1 cellular context compared by ENCODE assay signal in the genomic region with DNA sequence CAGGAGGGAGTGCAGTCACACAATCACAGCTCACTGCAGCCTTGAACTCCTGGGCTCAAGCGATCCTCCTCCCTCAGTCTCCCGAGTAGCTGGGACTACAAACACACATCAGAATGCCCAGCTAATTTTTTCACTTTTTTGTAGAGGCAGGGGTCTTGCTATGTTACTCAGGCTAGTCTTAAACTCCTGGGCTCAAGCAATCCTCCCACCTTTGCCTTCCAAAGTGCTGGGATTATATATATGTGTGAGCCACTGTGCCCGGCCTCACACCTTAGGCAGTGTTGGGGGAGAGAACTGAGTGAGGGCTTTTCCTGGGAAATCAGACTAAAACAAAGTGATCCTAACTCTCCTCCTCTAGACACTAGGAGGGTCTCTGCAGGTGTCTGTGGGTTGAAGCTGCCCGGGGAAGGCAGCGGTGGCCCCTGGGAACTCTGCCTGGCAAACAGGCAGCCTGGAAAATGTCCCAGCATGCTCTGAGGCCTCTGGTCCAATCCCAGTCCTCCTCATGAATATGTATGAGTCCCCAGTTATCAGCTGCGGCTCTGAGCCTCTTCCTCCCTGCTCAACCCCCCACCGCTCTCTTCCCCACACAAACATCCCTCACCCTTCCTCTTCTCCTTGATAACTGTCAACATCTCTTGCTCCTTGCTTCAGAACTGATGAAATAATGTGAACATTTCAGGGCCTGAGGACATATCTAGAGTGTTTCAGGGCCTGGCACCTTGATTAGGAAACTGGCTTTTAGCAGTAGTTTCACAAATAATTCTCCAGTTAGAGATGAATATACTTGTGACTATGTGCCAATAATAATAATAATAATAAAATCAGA.
TF ChIP-seq lines count a peak whose summit lies in the region.

No MANE protein-coding gene starts in this region.

TF ChIP-seq in HepG2, 621 proteins besides CTCF, POLR2A, EP300 and RAD21 (continued from another document and continues in another):
- no peak for TF ChIP-seq NFIB (CRISPR knock-in tag; IDR thresholded peaks at IDR 0.05; ENCODE audit: borderline replicate concordance)
- TF ChIP-seq KLF11 (CRISPR knock-in tag; IDR thresholded peaks at IDR 0.05): peak; percentile 64; the same call in 1 of the 2 replicates
- TF ChIP-seq ZSCAN31 (CRISPR knock-in tag; IDR thresholded peaks at IDR 0.05; ENCODE audit: low read depth): peak; percentile 56; the same call in 1 of the 2 replicates
- no peak for TF ChIP-seq PHF5A (CRISPR knock-in tag; IDR thresholded peaks at IDR 0.05; ENCODE audit: low read depth, unreplicated experiment)
- no peak for TF ChIP-seq TBX3 (IDR thresholded peaks at IDR 0.05; ENCODE audit: borderline replicate concordance)
- TF ChIP-seq, protein P1, sequence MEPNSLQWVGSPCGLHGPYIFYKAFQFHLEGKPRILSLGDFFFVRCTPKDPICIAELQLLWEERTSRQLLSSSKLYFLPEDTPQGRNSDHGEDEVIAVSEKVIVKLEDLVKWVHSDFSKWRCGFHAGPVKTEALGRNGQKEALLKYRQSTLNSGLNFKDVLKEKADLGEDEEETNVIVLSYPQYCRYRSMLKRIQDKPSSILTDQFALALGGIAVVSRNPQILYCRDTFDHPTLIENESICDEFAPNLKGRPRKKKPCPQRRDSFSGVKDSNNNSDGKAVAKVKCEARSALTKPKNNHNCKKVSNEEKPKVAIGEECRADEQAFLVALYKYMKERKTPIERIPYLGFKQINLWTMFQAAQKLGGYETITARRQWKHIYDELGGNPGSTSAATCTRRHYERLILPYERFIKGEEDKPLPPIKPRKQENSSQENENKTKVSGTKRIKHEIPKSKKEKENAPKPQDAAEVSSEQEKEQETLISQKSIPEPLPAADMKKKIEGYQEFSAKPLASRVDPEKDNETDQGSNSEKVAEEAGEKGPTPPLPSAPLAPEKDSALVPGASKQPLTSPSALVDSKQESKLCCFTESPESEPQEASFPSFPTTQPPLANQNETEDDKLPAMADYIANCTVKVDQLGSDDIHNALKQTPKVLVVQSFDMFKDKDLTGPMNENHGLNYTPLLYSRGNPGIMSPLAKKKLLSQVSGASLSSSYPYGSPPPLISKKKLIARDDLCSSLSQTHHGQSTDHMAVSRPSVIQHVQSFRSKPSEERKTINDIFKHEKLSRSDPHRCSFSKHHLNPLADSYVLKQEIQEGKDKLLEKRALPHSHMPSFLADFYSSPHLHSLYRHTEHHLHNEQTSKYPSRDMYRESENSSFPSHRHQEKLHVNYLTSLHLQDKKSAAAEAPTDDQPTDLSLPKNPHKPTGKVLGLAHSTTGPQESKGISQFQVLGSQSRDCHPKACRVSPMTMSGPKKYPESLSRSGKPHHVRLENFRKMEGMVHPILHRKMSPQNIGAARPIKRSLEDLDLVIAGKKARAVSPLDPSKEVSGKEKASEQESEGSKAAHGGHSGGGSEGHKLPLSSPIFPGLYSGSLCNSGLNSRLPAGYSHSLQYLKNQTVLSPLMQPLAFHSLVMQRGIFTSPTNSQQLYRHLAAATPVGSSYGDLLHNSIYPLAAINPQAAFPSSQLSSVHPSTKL (CRISPR knock-in tag; IDR thresholded peaks at IDR 0.05): peak; percentile 23; the same call in 1 of the 2 replicates
- no peak for TF ChIP-seq ESRRA (CRISPR knock-in tag; IDR thresholded peaks at IDR 0.05; ENCODE audit: low read depth)
- no peak for TF ChIP-seq ZNF577 (CRISPR knock-in tag; IDR thresholded peaks at IDR 0.05; ENCODE audit: borderline replicate concordance, low read depth)
- no peak for TF ChIP-seq ZMYM2 (CRISPR knock-in tag; IDR thresholded peaks at IDR 0.05)
- TF ChIP-seq FOXK2 (IDR thresholded peaks at IDR 0.05): no peak
- no peak for TF ChIP-seq ZNF749 (CRISPR knock-in tag; IDR thresholded peaks at IDR 0.05; ENCODE audit: borderline replicate concordance)
- no peak for TF ChIP-seq ZNF138 (CRISPR knock-in tag; IDR thresholded peaks at IDR 0.05; ENCODE audit: low read depth)
- TF ChIP-seq, protein P2, sequence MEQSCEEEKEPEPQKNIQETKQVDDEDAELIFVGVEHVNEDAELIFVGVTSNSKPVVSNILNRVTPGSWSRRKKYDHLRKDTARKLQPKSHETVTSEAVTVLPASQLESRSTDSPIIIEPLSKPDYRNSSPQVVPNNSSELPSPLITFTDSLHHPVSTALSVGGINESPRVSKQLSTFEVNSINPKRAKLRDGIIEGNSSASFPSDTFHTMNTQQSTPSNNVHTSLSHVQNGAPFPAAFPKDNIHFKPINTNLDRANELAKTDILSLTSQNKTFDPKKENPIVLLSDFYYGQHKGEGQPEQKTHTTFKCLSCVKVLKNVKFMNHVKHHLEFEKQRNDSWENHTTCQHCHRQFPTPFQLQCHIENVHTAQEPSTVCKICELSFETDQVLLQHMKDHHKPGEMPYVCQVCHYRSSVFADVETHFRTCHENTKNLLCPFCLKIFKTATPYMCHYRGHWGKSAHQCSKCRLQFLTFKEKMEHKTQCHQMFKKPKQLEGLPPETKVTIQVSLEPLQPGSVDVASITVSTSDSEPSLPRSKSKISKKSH (CRISPR knock-in tag; IDR thresholded peaks at IDR 0.05; ENCODE audit: borderline replicate concordance): no peak
- TF ChIP-seq GPN1 (CRISPR knock-in tag; IDR thresholded peaks at IDR 0.05; ENCODE audit: borderline replicate concordance): no peak
- no peak for TF ChIP-seq SIN3A (IDR thresholded peaks at IDR 0.05; ENCODE audit: borderline replicate concordance, low read depth, low read length)
- no peak for TF ChIP-seq NR3C1 (CRISPR knock-in tag; IDR thresholded peaks at IDR 0.05)
- no peak for TF ChIP-seq FOXA1 (IDR thresholded peaks at IDR 0.05)
- TF ChIP-seq FOXA1 (CRISPR knock-in tag; IDR thresholded peaks at IDR 0.05): no peak
- 0 out of 2 replicates have a peak, but pooled peaks have one; percentile 9 for TF ChIP-seq ZNF230 (CRISPR knock-in tag; IDR thresholded peaks at IDR 0.05)
- no peak for TF ChIP-seq ZBTB42 (CRISPR knock-in tag; IDR thresholded peaks at IDR 0.05)
- TF ChIP-seq, protein P3, sequence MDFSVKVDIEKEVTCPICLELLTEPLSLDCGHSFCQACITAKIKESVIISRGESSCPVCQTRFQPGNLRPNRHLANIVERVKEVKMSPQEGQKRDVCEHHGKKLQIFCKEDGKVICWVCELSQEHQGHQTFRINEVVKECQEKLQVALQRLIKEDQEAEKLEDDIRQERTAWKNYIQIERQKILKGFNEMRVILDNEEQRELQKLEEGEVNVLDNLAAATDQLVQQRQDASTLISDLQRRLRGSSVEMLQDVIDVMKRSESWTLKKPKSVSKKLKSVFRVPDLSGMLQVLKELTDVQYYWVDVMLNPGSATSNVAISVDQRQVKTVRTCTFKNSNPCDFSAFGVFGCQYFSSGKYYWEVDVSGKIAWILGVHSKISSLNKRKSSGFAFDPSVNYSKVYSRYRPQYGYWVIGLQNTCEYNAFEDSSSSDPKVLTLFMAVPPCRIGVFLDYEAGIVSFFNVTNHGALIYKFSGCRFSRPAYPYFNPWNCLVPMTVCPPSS (IDR thresholded peaks at IDR 0.05): no peak
- no peak for TF ChIP-seq ZNF547 (CRISPR knock-in tag; IDR thresholded peaks at IDR 0.05)
- no peak for TF ChIP-seq JUND (CRISPR knock-in tag; IDR thresholded peaks at IDR 0.05)
- TF ChIP-seq KLF12 (CRISPR knock-in tag; IDR thresholded peaks at IDR 0.05; ENCODE audit: borderline replicate concordance): no peak
- no peak for TF ChIP-seq NFE2L2 (IDR thresholded peaks at IDR 0.05; ENCODE audit: low read length)
- 0 out of 2 replicates have a peak, but pooled peaks have one; percentile 21 for TF ChIP-seq SOX5 (CRISPR knock-in tag; IDR thresholded peaks at IDR 0.05; ENCODE audit: borderline replicate concordance)
- no peak; the same call in 1 of the 2 replicates for TF ChIP-seq ZNF292 (CRISPR knock-in tag; IDR thresholded peaks at IDR 0.05; ENCODE audit: borderline replicate concordance, low read depth)
- TF ChIP-seq NCOA5 (CRISPR knock-in tag; IDR thresholded peaks at IDR 0.05): no peak
- TF ChIP-seq ZSCAN29 (CRISPR knock-in tag; conservative IDR thresholded peaks at IDR 0.05): no peak
- TF ChIP-seq AGO1 (IDR thresholded peaks at IDR 0.05; ENCODE audit: low read depth, low read length, poor library complexity, severe bottlenecking): no peak
- TF ChIP-seq, protein P4, sequence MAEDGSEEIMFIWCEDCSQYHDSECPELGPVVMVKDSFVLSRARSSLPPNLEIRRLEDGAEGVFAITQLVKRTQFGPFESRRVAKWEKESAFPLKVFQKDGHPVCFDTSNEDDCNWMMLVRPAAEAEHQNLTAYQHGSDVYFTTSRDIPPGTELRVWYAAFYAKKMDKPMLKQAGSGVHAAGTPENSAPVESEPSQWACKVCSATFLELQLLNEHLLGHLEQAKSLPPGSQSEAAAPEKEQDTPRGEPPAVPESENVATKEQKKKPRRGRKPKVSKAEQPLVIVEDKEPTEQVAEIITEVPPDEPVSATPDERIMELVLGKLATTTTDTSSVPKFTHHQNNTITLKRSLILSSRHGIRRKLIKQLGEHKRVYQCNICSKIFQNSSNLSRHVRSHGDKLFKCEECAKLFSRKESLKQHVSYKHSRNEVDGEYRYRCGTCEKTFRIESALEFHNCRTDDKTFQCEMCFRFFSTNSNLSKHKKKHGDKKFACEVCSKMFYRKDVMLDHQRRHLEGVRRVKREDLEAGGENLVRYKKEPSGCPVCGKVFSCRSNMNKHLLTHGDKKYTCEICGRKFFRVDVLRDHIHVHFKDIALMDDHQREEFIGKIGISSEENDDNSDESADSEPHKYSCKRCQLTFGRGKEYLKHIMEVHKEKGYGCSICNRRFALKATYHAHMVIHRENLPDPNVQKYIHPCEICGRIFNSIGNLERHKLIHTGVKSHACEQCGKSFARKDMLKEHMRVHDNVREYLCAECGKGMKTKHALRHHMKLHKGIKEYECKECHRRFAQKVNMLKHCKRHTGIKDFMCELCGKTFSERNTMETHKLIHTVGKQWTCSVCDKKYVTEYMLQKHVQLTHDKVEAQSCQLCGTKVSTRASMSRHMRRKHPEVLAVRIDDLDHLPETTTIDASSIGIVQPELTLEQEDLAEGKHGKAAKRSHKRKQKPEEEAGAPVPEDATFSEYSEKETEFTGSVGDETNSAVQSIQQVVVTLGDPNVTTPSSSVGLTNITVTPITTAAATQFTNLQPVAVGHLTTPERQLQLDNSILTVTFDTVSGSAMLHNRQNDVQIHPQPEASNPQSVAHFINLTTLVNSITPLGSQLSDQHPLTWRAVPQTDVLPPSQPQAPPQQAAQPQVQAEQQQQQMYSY (CRISPR knock-in tag; IDR thresholded peaks at IDR 0.05): no peak
- TF ChIP-seq ZNF20 (CRISPR knock-in tag; IDR thresholded peaks at IDR 0.05): no peak
- TF ChIP-seq NAIF1 (CRISPR knock-in tag; IDR thresholded peaks at IDR 0.05; ENCODE audit: borderline replicate concordance): no peak
- TF ChIP-seq, protein P5, sequence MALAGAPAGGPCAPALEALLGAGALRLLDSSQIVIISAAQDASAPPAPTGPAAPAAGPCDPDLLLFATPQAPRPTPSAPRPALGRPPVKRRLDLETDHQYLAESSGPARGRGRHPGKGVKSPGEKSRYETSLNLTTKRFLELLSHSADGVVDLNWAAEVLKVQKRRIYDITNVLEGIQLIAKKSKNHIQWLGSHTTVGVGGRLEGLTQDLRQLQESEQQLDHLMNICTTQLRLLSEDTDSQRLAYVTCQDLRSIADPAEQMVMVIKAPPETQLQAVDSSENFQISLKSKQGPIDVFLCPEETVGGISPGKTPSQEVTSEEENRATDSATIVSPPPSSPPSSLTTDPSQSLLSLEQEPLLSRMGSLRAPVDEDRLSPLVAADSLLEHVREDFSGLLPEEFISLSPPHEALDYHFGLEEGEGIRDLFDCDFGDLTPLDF (CRISPR knock-in tag; IDR thresholded peaks at IDR 0.05): no peak
- TF ChIP-seq ZFP90 (CRISPR knock-in tag; IDR thresholded peaks at IDR 0.05; ENCODE audit: borderline replicate concordance): no peak
- no peak for TF ChIP-seq ISX (CRISPR knock-in tag; conservative IDR thresholded peaks at IDR 0.05)
- no peak for TF ChIP-seq RELA (CRISPR knock-in tag; IDR thresholded peaks at IDR 0.05)
- TF ChIP-seq, protein P6, sequence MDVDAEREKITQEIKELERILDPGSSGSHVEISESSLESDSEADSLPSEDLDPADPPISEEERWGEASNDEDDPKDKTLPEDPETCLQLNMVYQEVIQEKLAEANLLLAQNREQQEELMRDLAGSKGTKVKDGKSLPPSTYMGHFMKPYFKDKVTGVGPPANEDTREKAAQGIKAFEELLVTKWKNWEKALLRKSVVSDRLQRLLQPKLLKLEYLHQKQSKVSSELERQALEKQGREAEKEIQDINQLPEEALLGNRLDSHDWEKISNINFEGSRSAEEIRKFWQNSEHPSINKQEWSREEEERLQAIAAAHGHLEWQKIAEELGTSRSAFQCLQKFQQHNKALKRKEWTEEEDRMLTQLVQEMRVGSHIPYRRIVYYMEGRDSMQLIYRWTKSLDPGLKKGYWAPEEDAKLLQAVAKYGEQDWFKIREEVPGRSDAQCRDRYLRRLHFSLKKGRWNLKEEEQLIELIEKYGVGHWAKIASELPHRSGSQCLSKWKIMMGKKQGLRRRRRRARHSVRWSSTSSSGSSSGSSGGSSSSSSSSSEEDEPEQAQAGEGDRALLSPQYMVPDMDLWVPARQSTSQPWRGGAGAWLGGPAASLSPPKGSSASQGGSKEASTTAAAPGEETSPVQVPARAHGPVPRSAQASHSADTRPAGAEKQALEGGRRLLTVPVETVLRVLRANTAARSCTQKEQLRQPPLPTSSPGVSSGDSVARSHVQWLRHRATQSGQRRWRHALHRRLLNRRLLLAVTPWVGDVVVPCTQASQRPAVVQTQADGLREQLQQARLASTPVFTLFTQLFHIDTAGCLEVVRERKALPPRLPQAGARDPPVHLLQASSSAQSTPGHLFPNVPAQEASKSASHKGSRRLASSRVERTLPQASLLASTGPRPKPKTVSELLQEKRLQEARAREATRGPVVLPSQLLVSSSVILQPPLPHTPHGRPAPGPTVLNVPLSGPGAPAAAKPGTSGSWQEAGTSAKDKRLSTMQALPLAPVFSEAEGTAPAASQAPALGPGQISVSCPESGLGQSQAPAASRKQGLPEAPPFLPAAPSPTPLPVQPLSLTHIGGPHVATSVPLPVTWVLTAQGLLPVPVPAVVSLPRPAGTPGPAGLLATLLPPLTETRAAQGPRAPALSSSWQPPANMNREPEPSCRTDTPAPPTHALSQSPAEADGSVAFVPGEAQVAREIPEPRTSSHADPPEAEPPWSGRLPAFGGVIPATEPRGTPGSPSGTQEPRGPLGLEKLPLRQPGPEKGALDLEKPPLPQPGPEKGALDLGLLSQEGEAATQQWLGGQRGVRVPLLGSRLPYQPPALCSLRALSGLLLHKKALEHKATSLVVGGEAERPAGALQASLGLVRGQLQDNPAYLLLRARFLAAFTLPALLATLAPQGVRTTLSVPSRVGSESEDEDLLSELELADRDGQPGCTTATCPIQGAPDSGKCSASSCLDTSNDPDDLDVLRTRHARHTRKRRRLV (CRISPR knock-in tag; IDR thresholded peaks at IDR 0.05): no peak
- TF ChIP-seq ZKSCAN5 (CRISPR knock-in tag; IDR thresholded peaks at IDR 0.05): no peak
- TF ChIP-seq ZNF160 (CRISPR knock-in tag; IDR thresholded peaks at IDR 0.05): no peak
- TF ChIP-seq, protein P7, sequence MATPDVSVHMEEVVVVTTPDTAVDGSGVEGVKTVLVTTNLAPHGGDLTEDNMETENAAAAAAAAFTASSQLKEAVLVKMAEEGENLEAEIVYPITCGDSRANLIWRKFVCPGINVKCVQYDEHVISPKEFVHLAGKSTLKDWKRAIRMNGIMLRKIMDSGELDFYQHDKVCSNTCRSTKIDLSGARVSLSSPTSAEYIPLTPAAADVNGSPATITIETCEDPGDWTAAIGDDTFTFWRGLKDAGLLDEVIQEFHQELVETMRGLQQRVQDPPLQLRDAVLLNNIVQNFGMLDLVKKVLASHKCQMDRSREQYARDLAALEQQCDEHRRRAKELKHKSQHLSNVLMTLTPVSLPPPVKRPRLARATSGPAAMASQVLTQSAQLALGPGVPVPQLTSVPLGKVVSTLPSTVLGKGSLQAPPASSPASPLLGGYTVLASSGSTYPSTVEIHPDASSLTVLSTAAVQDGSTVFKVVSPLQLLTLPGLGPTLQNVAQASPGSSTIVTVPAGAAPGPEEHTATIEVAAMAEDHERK (CRISPR knock-in tag; IDR thresholded peaks at IDR 0.05; ENCODE audit: low read depth): no peak
